ENCODE assay signal across 29 cellular contexts in genomic region chr7:26275213-26275612, GRCh38.
"Had no signal": no experiment of that assay in that cellular context is flagged by ENCODE, and none has a peak within 500 bp of the region (broad histone marks: within the 10 kb centered on the region; RNA-seq: fewer than 3 reads in every experiment).

No MANE protein-coding gene starts in this region.

- FAIRE-seq: urothelium cell line had no signal

- H3K4me3 ChIP-seq: stomach, suprapubic skin, testis, thoracic aorta, thyroid gland, tibial artery, tibial nerve, transverse colon, upper lobe of left lung, upper lobe of right lung, uterus, vagina had no signal

- H3K36me3 Mint-ChIP-seq: stimulated activated effector memory CD8-positive, alpha-beta T cell treated with anti-CD3 and anti-CD28 coated beads, Interleukin-12 subunit alpha, Interleukin-12 subunit beta, amount 100 ng/mL, for 72 hours; stimulated activated memory B cell treated with anti-CD40 and anti-IgM and Interleukin-4, amounts not matched to agents 10 μg/mL and 1 μg/mL and 100 μg/mL, for 72 hours; stimulated activated naive B cell treated with anti-CD40 and anti-IgM and Interleukin-4, amounts not matched to agents 10 μg/mL and 1 μg/mL and 100 μg/mL, for 72 hours; type B pancreatic cell had no signal

- H3K27me3 ChIP-seq: stomach, suprapubic skin, testis, thyroid gland, tibial artery, tibial nerve, transverse colon, upper lobe of left lung, upper lobe of right lung, uterus, vagina had no signal

- H3K4me1 ChIP-seq: stomach, suprapubic skin, thyroid gland, tibial artery, tibial nerve, transverse colon, upper lobe of left lung, uterus, vagina had no signal

- H3K4me3 Mint-ChIP-seq: stimulated activated effector memory CD8-positive, alpha-beta T cell treated with anti-CD3 and anti-CD28 coated beads, Interleukin-12 subunit alpha, Interleukin-12 subunit beta, amount 100 ng/mL, for 72 hours; stimulated activated memory B cell treated with anti-CD40 and anti-IgM and Interleukin-4, amounts not matched to agents 10 μg/mL and 1 μg/mL and 100 μg/mL, for 72 hours; stimulated activated naive B cell treated with anti-CD40 and anti-IgM and Interleukin-4, amounts not matched to agents 10 μg/mL and 1 μg/mL and 100 μg/mL, for 72 hours; stimulated activated naive CD8-positive, alpha-beta T cell treated with anti-CD3 and anti-CD28 coated beads, Interleukin-15, amount 100 ng/mL, for 72 hours; stimulated activated naive CD8-positive, alpha-beta T cell treated with anti-CD3 and anti-CD28 coated beads, Interleukin-15, Interleukin-2, amounts not matched to agents 100 ng/mL and 50 ng/mL, for 24 hours; type B pancreatic cell had no signal

- H3K27ac ChIP-seq: stomach, suprapubic skin, testis, thoracic aorta, thyroid gland, tibial artery, tibial nerve, transverse colon, upper lobe of left lung, upper lobe of right lung, uterus, vagina had no signal

- H3K9me3 ChIP-seq: stomach, suprapubic skin, testis, thoracic aorta, thyroid gland, tibial artery, tibial nerve, transverse colon, upper lobe of left lung, upper lobe of right lung, uterus, vagina had no signal

- H3K9me3 Mint-ChIP-seq: stimulated activated effector memory CD8-positive, alpha-beta T cell treated with anti-CD3 and anti-CD28 coated beads, Interleukin-12 subunit alpha, Interleukin-12 subunit beta, amount 100 ng/mL, for 72 hours; stimulated activated memory B cell treated with anti-CD40 and anti-IgM and Interleukin-4, amounts not matched to agents 10 μg/mL and 1 μg/mL and 100 μg/mL, for 72 hours; stimulated activated naive B cell treated with anti-CD40 and anti-IgM and Interleukin-4, amounts not matched to agents 10 μg/mL and 1 μg/mL and 100 μg/mL, for 72 hours; stimulated activated naive CD8-positive, alpha-beta T cell treated with anti-CD3 and anti-CD28 coated beads, Interleukin-15, amount 100 ng/mL, for 72 hours; stimulated activated naive CD8-positive, alpha-beta T cell treated with anti-CD3 and anti-CD28 coated beads, Interleukin-15, Interleukin-2, amounts not matched to agents 100 ng/mL and 50 ng/mL, for 24 hours; type B pancreatic cell had no signal

- H3K27me3 Mint-ChIP-seq: stimulated activated memory B cell treated with anti-CD40 and anti-IgM and Interleukin-4, amounts not matched to agents 10 μg/mL and 1 μg/mL and 100 μg/mL, for 72 hours; stimulated activated naive CD8-positive, alpha-beta T cell treated with anti-CD3 and anti-CD28 coated beads, Interleukin-15, amount 100 ng/mL, for 72 hours; type B pancreatic cell had no signal

- ATAC-seq: stimulated activated effector memory CD8-positive, alpha-beta T cell treated with anti-CD3 and anti-CD28 coated beads, Interleukin-12 subunit alpha, Interleukin-12 subunit beta, amount 100 ng/mL, for 72 hours; stimulated activated memory B cell treated with anti-CD40 and anti-IgM and Interleukin-4, amounts not matched to agents 10 μg/mL and 1 μg/mL and 100 μg/mL, for 72 hours; stimulated activated naive B cell treated with anti-CD40 and anti-IgM and Interleukin-4, amounts not matched to agents 10 μg/mL and 1 μg/mL and 100 μg/mL, for 72 hours; stimulated activated naive CD8-positive, alpha-beta T cell treated with anti-CD3 and anti-CD28 coated beads, Interleukin-15, amount 100 ng/mL, for 72 hours; stimulated activated naive CD8-positive, alpha-beta T cell treated with anti-CD3 and anti-CD28 coated beads, Interleukin-15, Interleukin-2, amounts not matched to agents 100 U/mL and 50 U/mL, for 24 hours; upper lobe of right lung had no signal

- DNase-seq: stimulated activated CD4-positive, alpha-beta T cell treated with anti-CD3 and anti-CD28 coated beads, Interleukin-2, amount 100 ng/mL, for 48 hours; stimulated activated CD4-positive, alpha-beta T cell treated with anti-CD3 and anti-CD28 coated beads, Interleukin-4, amount 100 ng/mL, for 1 hour; stimulated activated CD4-positive, alpha-beta T cell treated with anti-CD3 and anti-CD28 coated beads, Interleukin-4, amount 100 ng/mL, for 24 hours; stimulated activated CD4-positive, alpha-beta T cell treated with anti-CD3 and anti-CD28 coated beads, Interleukin-4, amount 100 ng/mL, for 4 hours; stimulated activated CD8-positive, alpha-beta memory T cell treated with anti-CD3 and anti-CD28 coated beads, Interleukin-4, amount 100 ng/mL, for 48 hours; stimulated activated naive B cell treated with anti-CD40 and anti-IgM and Interleukin-4, amounts not matched to agents 10 μg/mL and 1 μg/mL and 100 μg/mL, for 72 hours; stimulated activated naive CD4-positive, alpha-beta T cell; stimulated activated naive CD4-positive, alpha-beta T cell treated with Interleukin-2 at 50 U/mL for 16 hours; stimulated activated naive CD8-positive, alpha-beta T cell treated with anti-CD3 and anti-CD28 coated beads, Interleukin-15, amount 100 ng/mL, for 72 hours; stimulated activated naive CD8-positive, alpha-beta T cell treated with anti-CD3 and anti-CD28 coated beads, Interleukin-15, Interleukin-2, amounts not matched to agents 100 U/mL and 50 U/mL, for 24 hours; stomach; substantia nigra; testis; thyroid gland; tibial artery; transverse colon; trophoblast cell; upper lobe of left lung; upper lobe of right lung; uterus had no signal

- H3K36me3 ChIP-seq: stomach, suprapubic skin, thoracic aorta, thyroid gland, tibial artery, tibial nerve, transverse colon, upper lobe of left lung, upper lobe of right lung, uterus, vagina had no signal

- H3K27ac Mint-ChIP-seq: stimulated activated effector memory CD8-positive, alpha-beta T cell treated with anti-CD3 and anti-CD28 coated beads, Interleukin-12 subunit alpha, Interleukin-12 subunit beta, amount 100 ng/mL, for 72 hours; stimulated activated memory B cell treated with anti-CD40 and anti-IgM and Interleukin-4, amounts not matched to agents 10 μg/mL and 1 μg/mL and 100 μg/mL, for 72 hours; stimulated activated naive B cell treated with anti-CD40 and anti-IgM and Interleukin-4, amounts not matched to agents 10 μg/mL and 1 μg/mL and 100 μg/mL, for 72 hours; stimulated activated naive CD8-positive, alpha-beta T cell treated with anti-CD3 and anti-CD28 coated beads, Interleukin-15, amount 100 ng/mL, for 72 hours; stimulated activated naive CD8-positive, alpha-beta T cell treated with anti-CD3 and anti-CD28 coated beads, Interleukin-15, Interleukin-2, amounts not matched to agents 100 ng/mL and 50 ng/mL, for 24 hours; type B pancreatic cell had no signal
